Comparison of ENCODE assay signal across 24 cellular contexts in genomic region chr4:38073596-38074234, GRCh38.
DNase-seq lines count a peak whose midpoint lies in the region; ATAC-seq and TF ChIP-seq lines count a peak whose summit lies in the region.
"Had no signal": no experiment of that assay in that cellular context is flagged by ENCODE, and none has a peak within 500 bp of the region (broad histone marks: within the 10 kb centered on the region; RNA-seq: fewer than 3 reads in every experiment).

No MANE protein-coding gene starts in this region.

- TF ChIP-seq CTCF in right atrium auricular region (IDR thresholded peaks at IDR 0.05) = no peak
- TF ChIP-seq CTCF in RWPE1 (conservative IDR thresholded peaks at IDR 0.05; ENCODE audit: low read depth) = no peak
- no peak for TF ChIP-seq CTCF in uterus (IDR thresholded peaks at IDR 0.05)

- peak overlapping the region; percentile 4 to 12 for H3K27ac ChIP-seq in right atrium auricular region
- H3K27ac ChIP-seq in RWPE1 = peak overlapping the region; percentile 4; the same call in 1 of the 2 replicates
- H3K27ac ChIP-seq in uterus = peak overlapping the region; percentile 32 to 74
- H3K27ac ChIP-seq: C4-2B, SJCRH30 had no signal

- ATAC-seq in Right ventricle myocardium superior (ENCODE audit: poor library complexity) (no peak), left lobe of liver (peak; percentile 71), HG02642 (IDR thresholded peaks at IDR 0.05; ENCODE audit: poor library complexity, unreplicated experiment) (no peak), GM19395 (IDR thresholded peaks at IDR 0.05; ENCODE audit: unreplicated experiment) (no peak)
- ATAC-seq: esophagus mucosa, PC-3 had no signal

- DNase-seq in right atrium auricular region (ENCODE audit: low spot score) = no peak
- DNase-seq in Right ventricle myocardium superior = no peak
- DNase-seq in RWPE1 (ENCODE audit: low spot score) = no peak
- no peak for DNase-seq in left lobe of liver (ENCODE audit: low spot score)
- no peak for DNase-seq in uterus
- DNase-seq in amniotic stem cell (lab: John Stamatoyannopoulos, UW) = no peak
- DNase-seq: ACHN; activated CD4-positive, alpha-beta T cell treated with anti-CD3 and anti-CD28 coated beads, Interleukin-2, amount 10 ng/mL, durations not matched to agents 7 days and 5 days; activated naive CD8-positive, alpha-beta T cell treated with anti-CD3 and anti-CD28 coated beads, Interleukin-2, amount 10 ng/mL, durations not matched to agents 7 days and 5 days; cerebellar nuclear complex; effector CD8-positive, alpha-beta T cell; HCEC 1CT; Karpas-422; NCI-H1105; NCI-H2029 treated with DMSO at 0.1 percent for 48 hours; NCI-H345; PC-3; sigmoid colon; SJCRH30 had no signal

- no peaks in the 10 kb centered on the region for H3K9me3 ChIP-seq in right atrium auricular region
- no peaks in the 10 kb centered on the region for H3K9me3 ChIP-seq in uterus
- H3K9me3 ChIP-seq: pancreas, sigmoid colon, SJCRH30 had no signal

- H3K4me3 ChIP-seq in right atrium auricular region = no peak overlapping the region
- H3K4me3 ChIP-seq in uterus = no peak overlapping the region
- H3K4me3 ChIP-seq: pancreas, sigmoid colon, SJCRH30 had no signal

- CTCF ChIA-PET in RWPE1 (lab: Yijun Ruan, JAX) = no interaction called here

- TF ChIP-seq POLR2A in uterus (IDR thresholded peaks at IDR 0.05) = no peak

- H3K36me3 ChIP-seq in right atrium auricular region (peaks cover 16% of the 10 kb centered on the region), uterus (no peaks in the 10 kb centered on the region)

- H3K27me3 ChIP-seq in right atrium auricular region (no peaks in the 10 kb centered on the region), uterus (no peaks in the 10 kb centered on the region)
- H3K27me3 ChIP-seq: pancreas, sigmoid colon, SJCRH30 had no signal

- POLR2A ChIA-PET in RWPE1 (lab: Yijun Ruan, JAX; ENCODE audit: low non-redundant PET) = no interaction called here

- intact Hi-C loops in Right ventricle myocardium superior (cut with DNase I) = no loop called here
- intact Hi-C loops in uterus (cut with DNase I; ENCODE audit: low total_unique reads) = no loop called here

- H3K4me1 ChIP-seq in right atrium auricular region (peaks cover 0 to 56% of the 10 kb centered on the region in 2 donors), uterus (no peaks in the 10 kb centered on the region)
